24 cellular contexts compared by ENCODE assay signal in genomic region chr3:162317046-162317445, GRCh38.
"Had no signal": no experiment of that assay in that cellular context is flagged by ENCODE, and none has a peak within 500 bp of the region (broad histone marks: within the 10 kb centered on the region; RNA-seq: fewer than 3 reads in every experiment).

No MANE protein-coding gene starts in this region.

- H3K36me3 Mint-ChIP-seq: mesothelial cell of epicardium, naive B cell had no signal

- ATAC-seq: effector memory CD8-positive, alpha-beta T cell; esophagus mucosa; gastrocnemius medialis; heart right ventricle; left cardiac atrium; left lung; left ventricle myocardium superior; lower lobe of right lung; mucosa of descending colon had no signal

- DNase-seq: colonic mucosa; cortex of kidney; effector CD8-positive, alpha-beta T cell; effector memory CD8-positive, alpha-beta T cell; endodermal cell; erythroblast; esophagus squamous epithelium; foreskin fibroblast; foreskin melanocyte; gastrocnemius medialis; glutamatergic neuron; heart right ventricle; hippocampal formation; left cardiac atrium; left lung; left ventricle myocardium superior; lower lobe of right lung; mesenchymal stem cell; mucosa of descending colon; naive B cell had no signal

- H3K36me3 ChIP-seq: colonic mucosa, esophagus squamous epithelium, gastrocnemius medialis, heart right ventricle, left lung, lower lobe of right lung had no signal

- H3K27me3 ChIP-seq: colonic mucosa, esophagus squamous epithelium, gastrocnemius medialis, heart right ventricle, left lung had no signal

- H3K9me3 ChIP-seq: colonic mucosa, gastrocnemius medialis, lower lobe of right lung, mucosa of descending colon had no signal

- H3K4me1 ChIP-seq: colonic mucosa, esophagus squamous epithelium, gastrocnemius medialis, heart right ventricle, left lung, lower lobe of right lung had no signal

- H3K4me3 ChIP-seq: colonic mucosa, esophagus squamous epithelium, gastrocnemius medialis, heart right ventricle, left lung, lower lobe of right lung, mucosa of descending colon had no signal

- H3K4me3 Mint-ChIP-seq: dendritic cell treated with granulocyte-macrophage colony-stimulating factor and Interleukin-4, amounts not matched to agents 40 ng/mL and 50 ng/mL, for 4 days; effector memory CD8-positive, alpha-beta T cell; endodermal cell; mesothelial cell of epicardium; naive B cell had no signal

- H3K4me1 Mint-ChIP-seq: endodermal cell, mesothelial cell of epicardium, naive B cell had no signal

- H3K27me3 Mint-ChIP-seq: dendritic cell treated with granulocyte-macrophage colony-stimulating factor and Interleukin-4, amounts not matched to agents 40 ng/mL and 50 ng/mL, for 4 days; effector memory CD8-positive, alpha-beta T cell; naive B cell had no signal

- H3K27ac ChIP-seq: colonic mucosa, epithelial cell of prostate, esophagus squamous epithelium, gastrocnemius medialis, heart right ventricle, left lung, lower lobe of right lung had no signal

- H3K9me3 Mint-ChIP-seq: endodermal cell had no signal

- H3K27ac Mint-ChIP-seq: dendritic cell treated with granulocyte-macrophage colony-stimulating factor and Interleukin-4, amounts not matched to agents 40 ng/mL and 50 ng/mL, for 4 days; effector memory CD8-positive, alpha-beta T cell; endodermal cell; mesothelial cell of epicardium; naive B cell had no signal
